Comparison of ENCODE assay signal across 8 cellular contexts in genomic region chr13:49584771-49585182, GRCh38. TPM values are rescaled to one million over a fixed set of nuclear protein-coding genes. Genes with fewer than 3 reads are reported as not detected.
DNase-seq lines count a peak whose midpoint lies in the region; ATAC-seq and TF ChIP-seq lines count a peak whose summit lies in the region.

No MANE protein-coding gene starts in this region.

- H3F3A ChIP-seq in SU-DHL-6 (ENCODE audit: insufficient read depth), result peaks cover 8% of the 10 kb centered on the region; the same call in 1 of the 2 replicates

- H3K36me3 ChIP-seq in cardiac muscle cell (no peaks in the 10 kb centered on the region), SU-DHL-6 (ENCODE audit: low read length) (peaks cover 4% of the 10 kb centered on the region; the same call in 1 of the 2 replicates), neuron (ENCODE audit: insufficient read depth, low read length) (peaks cover 4% of the 10 kb centered on the region)

- H4K20me1 ChIP-seq in SU-DHL-6 (ENCODE audit: low read depth, low read length), result no peaks in the 10 kb centered on the region

- peak; percentile 12 for ATAC-seq in HG03066 (IDR thresholded peaks at IDR 0.05; ENCODE audit: low read depth, unreplicated experiment)

- H3K4me1 ChIP-seq in cardiac muscle cell (ENCODE audit: low read depth) (peaks cover 11% of the 10 kb centered on the region), neuron (ENCODE audit: insufficient read depth, low read length) (peaks cover 18% of the 10 kb centered on the region)

- H2AFZ ChIP-seq in SU-DHL-6 (ENCODE audit: low read depth, low read length, severe bottlenecking) (peak overlapping the region; percentile 91), neuron (ENCODE audit: low read depth, low read length) (peak overlapping the region; percentile 91)

- H3K79me2 ChIP-seq in SU-DHL-6 (ENCODE audit: insufficient read depth, low read length), result peaks cover 18% of the 10 kb centered on the region

- TF ChIP-seq CTCF in cardiac muscle cell (IDR thresholded peaks at IDR 0.05; ENCODE audit: low read depth, low read length), result no peak
- no peak for TF ChIP-seq CTCF in SU-DHL-6 (IDR thresholded peaks at IDR 0.05; ENCODE audit: insufficient read depth, low read length, poor library complexity, severe bottlenecking)

- peak overlapping the region; percentile 87 for H3K4me2 ChIP-seq in SU-DHL-6 (ENCODE audit: low read depth, low read length, poor library complexity, severe bottlenecking)

- H3K4me3 ChIP-seq in cardiac muscle cell, result peak overlapping the region; percentile 99
- peak overlapping the region; percentile 74 for H3K4me3 ChIP-seq in SU-DHL-6 (ENCODE audit: insufficient read depth, low read length, poor library complexity, severe bottlenecking)
- H3K4me3 ChIP-seq in neuron (ENCODE audit: low read length), result peak overlapping the region; percentile 73

- no peak for DNase-seq in cardiac muscle cell (ENCODE audit: low read depth in 1 of 2, low spot score in 1 of 2)
- no peak for DNase-seq in cardiac septum (ENCODE audit: low spot score)
- DNase-seq in fibroblast of peridontal ligament (ENCODE audit: extremely low read depth), result peak; percentile 14
- DNase-seq in kidney glomerular epithelial cell (lab: John Stamatoyannopoulos, UW), result no peak
- DNase-seq in activated CD4-positive, alpha-beta T cell treated with anti-CD3 and anti-CD28 coated beads for 1 hour, result no peak

- intact Hi-C loops in cardiac septum (cut with DNase I), result loop anchor here (2.0 to 5.0 kb wide), 2 partner anchors 87 to 138 kb away; partner anchors contain the start of gene PHF11

- H3K27me3 ChIP-seq in cardiac muscle cell (no peaks in the 10 kb centered on the region), SU-DHL-6 (ENCODE audit: low read length) (no peaks in the 10 kb centered on the region), neuron (ENCODE audit: insufficient read depth, low read length) (no peaks in the 10 kb centered on the region)

- H3K27ac ChIP-seq in cardiac muscle cell, result peak overlapping the region; percentile 68
- peak overlapping the region; percentile 35 for H3K27ac ChIP-seq in SU-DHL-6 (ENCODE audit: low read depth, low read length)

- H3K9me2 ChIP-seq in SU-DHL-6 (replicated peaks; ENCODE audit: insufficient read depth, low read length), result no peaks in the 10 kb centered on the region

- H3K9me3 ChIP-seq in cardiac muscle cell (ENCODE audit: low read depth), result no peaks in the 10 kb centered on the region
- no peaks in the 10 kb centered on the region for H3K9me3 ChIP-seq in SU-DHL-6 (ENCODE audit: insufficient read depth, low read length)
- H3K9me3 ChIP-seq in neuron (ENCODE audit: low read length), result no peaks in the 10 kb centered on the region

- H3K9ac ChIP-seq in SU-DHL-6 (ENCODE audit: low read length), result peak overlapping the region; percentile 82

RNA-seq across cellular contexts. Expression of gene RCBTB1, which starts 0.6 kb away (rescaled TPM):
- total RNA-seq in cardiac muscle cell (15.2 and 15.4 TPM in 2 replicates), cardiac septum (15.9 TPM)
- polyA plus RNA-seq in cardiac muscle cell, result 16.5 and 17.2 TPM in 2 replicates

RNA-seq across cellular contexts. Expression of gene ARL11, which starts 43.5 kb away (rescaled TPM):
- total RNA-seq in cardiac muscle cell (0.21 and 0.70 TPM in 2 replicates), cardiac septum (0.27 TPM)
- polyA plus RNA-seq in cardiac muscle cell, result 0.21 and 1.1 TPM in 2 replicates
